13 cellular contexts compared by ENCODE assay signal in genomic region chr17:78122221-78122990, GRCh38. TPM values are rescaled to one million over a fixed set of nuclear protein-coding genes. Genes with fewer than 3 reads are reported as not detected.
A peak's percentile ranks its signal among the peaks of the same experiment; 100 is the strongest.
DNase-seq lines count a peak whose midpoint lies in the region; ATAC-seq and TF ChIP-seq lines count a peak whose summit lies in the region.
"Had no signal": no experiment of that assay in that cellular context is flagged by ENCODE, and none has a peak within 500 bp of the region (broad histone marks: within the 10 kb centered on the region; RNA-seq: fewer than 3 reads in every experiment).

No MANE protein-coding gene starts in this region.

- H3K9me3 Mint-ChIP-seq in activated naive CD8-positive, alpha-beta T cell treated with anti-CD3 and anti-CD28 coated beads, Interleukin-2, amount 10 ng/mL, durations not matched to agents 7 days and 5 days, result no peaks in the 10 kb centered on the region

- TF ChIP-seq CTCF in KMS-11 (conservative IDR thresholded peaks at IDR 0.05; ENCODE audit: low read depth, low read length) (no peak), spleen (IDR thresholded peaks at IDR 0.05 in 8 of 11, conservative IDR thresholded peaks at IDR 0.05 in 3 of 11) (no peak), breast epithelium (IDR thresholded peaks at IDR 0.05) (no peak)

- peak overlapping the region; percentile 93 for H3K4me3 Mint-ChIP-seq in activated naive CD8-positive, alpha-beta T cell treated with anti-CD3 and anti-CD28 coated beads, Interleukin-2, amount 10 ng/mL, durations not matched to agents 7 days and 5 days

- H3K4me1 ChIP-seq in KMS-11 (ENCODE audit: low read depth, poor library complexity, severe bottlenecking), result peaks cover 60% of the 10 kb centered on the region
- peaks cover 59 to 100% (median 88%) of the 10 kb centered on the region in 6 donors for H3K4me1 ChIP-seq in spleen
- no peaks in the 10 kb centered on the region for H3K4me1 ChIP-seq in breast epithelium

- H4K20me1 ChIP-seq in KMS-11 (ENCODE audit: insufficient read depth), result no peaks in the 10 kb centered on the region

- peaks cover 15% of the 10 kb centered on the region; the same call in 1 of the 2 replicates for H3K79me2 ChIP-seq in KMS-11 (ENCODE audit: insufficient read depth, low read depth)

- H3K27me3 Mint-ChIP-seq in activated naive CD8-positive, alpha-beta T cell treated with anti-CD3 and anti-CD28 coated beads, Interleukin-2, amount 10 ng/mL, durations not matched to agents 7 days and 5 days, result no peaks in the 10 kb centered on the region

- WGBS in spleen, 5 donors, result 74 to 81% (median 79%) methylated on average over 19 to 25 of the region's 25 CpGs

- H3K4me3 ChIP-seq in KMS-11 (IDR thresholded peaks at IDR 0.05; ENCODE audit: insufficient read depth, low read depth, low read length), result no peak overlapping the region
- H3K4me3 ChIP-seq in spleen, result peak overlapping the region in 6 of 8 donors; percentile 22 to 53 (median 28)
- H3K4me3 ChIP-seq in breast epithelium, result no peak overlapping the region
- H3K4me3 ChIP-seq: coronary artery had no signal

- H3K9me3 ChIP-seq in spleen (no peaks in the 10 kb centered on the region), breast epithelium (no peaks in the 10 kb centered on the region)

- peak overlapping the region; percentile 96 for H3K27ac Mint-ChIP-seq in activated naive CD8-positive, alpha-beta T cell treated with anti-CD3 and anti-CD28 coated beads, Interleukin-2, amount 10 ng/mL, durations not matched to agents 7 days and 5 days

- H3K36me3 ChIP-seq in KMS-11 (ENCODE audit: insufficient read depth), result no peaks in the 10 kb centered on the region
- H3K36me3 ChIP-seq in spleen, result peaks cover 0 to 94% (median 81%) of the 10 kb centered on the region in 6 donors
- H3K36me3 ChIP-seq in breast epithelium, result peaks cover 3% of the 10 kb centered on the region

- H3K9ac ChIP-seq in KMS-11, result peak overlapping the region; percentile 60; the same call in 1 of the 2 replicates

- H3K27me3 ChIP-seq in KMS-11 (ENCODE audit: insufficient read depth, low read depth) (no peaks in the 10 kb centered on the region), spleen (replicated peaks in 1 of 7) (no peaks in the 10 kb centered on the region), breast epithelium (no peaks in the 10 kb centered on the region)

- no peak overlapping the region for H2AFZ ChIP-seq in KMS-11 (ENCODE audit: low read depth)

- POLR2A ChIA-PET in activated naive CD8-positive, alpha-beta T cell treated with anti-CD3 and anti-CD28 coated beads, Interleukin-2, amount 10 ng/mL, durations not matched to agents 7 days and 5 days (lab: Charles Lee), result interaction anchor here (0.6 to 13.9 kb wide), 4 partner anchors 7 to 164 kb away, joined by 3 to 380 read pairs (median 28); partner anchors contain the start of genes TMC6, TMC8 and TNRC6C

- TF ChIP-seq POLR2A in spleen (IDR thresholded peaks at IDR 0.05) (no peak), breast epithelium (IDR thresholded peaks at IDR 0.05) (no peak)

- intact Hi-C loops in spleen (cut with DNase I; ENCODE audit: low total_unique reads), result no loop called here
- intact Hi-C loops in breast epithelium (cut with DNase I; ENCODE audit: low total_unique reads), result no loop called here

- DNase-seq in activated naive CD4-positive, alpha-beta T cell treated with Interleukin-2 at 50 U/mL for 16 hours, result peak; percentile 20
- no peak for DNase-seq in activated naive CD4-positive, alpha-beta T cell treated with anti-CD3 and anti-CD28 coated beads, Interleukin-2, amount 50 U/mL, for 16 hours
- DNase-seq in activated naive CD8-positive, alpha-beta T cell treated with anti-CD3 and anti-CD28 coated beads, Interleukin-2, amount 10 ng/mL, durations not matched to agents 7 days and 5 days, result peak; percentile 56
- DNase-seq in spleen, result peak; percentile 78
- no peak for DNase-seq in breast epithelium (ENCODE audit: low spot score in 2 of 2)
- no peak for DNase-seq in NCI-H2196 (lab: John Stamatoyannopoulos, UW; ENCODE audit: unreplicated experiment)
- no peak for DNase-seq in AG20443 (ENCODE audit: low spot score)
- DNase-seq: mesendoderm; NCI-H1417; NCI-H526 treated with DMSO at 0.1 percent for 48 hours; stimulated activated CD8-positive, alpha-beta memory T cell treated with anti-CD3 and anti-CD28 coated beads, Interleukin-4, amount 100 ng/mL, for 48 hours had no signal

- H3K4me2 ChIP-seq in KMS-11, result peak overlapping the region; percentile 99

- ATAC-seq in activated naive CD8-positive, alpha-beta T cell treated with anti-CD3 and anti-CD28 coated beads, Interleukin-2, amount 10 ng/mL, durations not matched to agents 7 days and 5 days (ENCODE audit: low read depth), result no peak

- peaks cover 47% of the 10 kb centered on the region for H3K4me1 Mint-ChIP-seq in activated naive CD8-positive, alpha-beta T cell treated with anti-CD3 and anti-CD28 coated beads, Interleukin-2, amount 10 ng/mL, durations not matched to agents 7 days and 5 days

- H3K27ac ChIP-seq in KMS-11 (peak overlapping the region; percentile 80), spleen (peak overlapping the region; percentile 45 to 97 (median 86)), breast epithelium (no peak overlapping the region)
- H3K27ac ChIP-seq: coronary artery had no signal

- peaks cover 50% of the 10 kb centered on the region for H3K36me3 Mint-ChIP-seq in activated naive CD8-positive, alpha-beta T cell treated with anti-CD3 and anti-CD28 coated beads, Interleukin-2, amount 10 ng/mL, durations not matched to agents 7 days and 5 days

RNA-seq across cellular contexts. Expression of gene TMC6, which starts 6.1 kb away (rescaled TPM):
- 100 to 1,000 TPM; 638 to 646 TPM for total RNA-seq in activated naive CD8-positive, alpha-beta T cell treated with anti-CD3 and anti-CD28 coated beads, Interleukin-2, amount 10 ng/mL, durations not matched to agents 7 days and 5 days
- total RNA-seq in spleen (100 to 1,000 TPM; 169 to 425 (median 354) TPM), breast epithelium (10 to 100 TPM; 18.6 to 45.9 (median 28.4) TPM)
- 100 to 1,000 TPM; 132 to 269 (median 252) TPM for polyA plus RNA-seq in spleen

RNA-seq across cellular contexts. Expression of gene TMC8, which starts 8.2 kb away (rescaled TPM):
- total RNA-seq in activated naive CD8-positive, alpha-beta T cell treated with anti-CD3 and anti-CD28 coated beads, Interleukin-2, amount 10 ng/mL, durations not matched to agents 7 days and 5 days, result 100 to 1,000 TPM; 336 to 340 TPM
- total RNA-seq in spleen, result 100 to 1,000 TPM; 116 to 222 (median 205) TPM
- polyA plus RNA-seq in spleen, result 100 to 1,000 TPM; 103 to 191 (median 158) TPM
- 1 to 10 TPM; 4.2 to 9.9 (median 8.8) TPM for total RNA-seq in breast epithelium

RNA-seq across cellular contexts. Expression of gene C17orf99, which starts 23.8 kb away (rescaled TPM):
- total RNA-seq in activated naive CD8-positive, alpha-beta T cell treated with anti-CD3 and anti-CD28 coated beads, Interleukin-2, amount 10 ng/mL, durations not matched to agents 7 days and 5 days, result not detected
- total RNA-seq in spleen, result 1 to 10 TPM in 2 of 7 donors, under 1 TPM in 2, not detected in 3; 0.19 to 3.0 (median 0.95) TPM
- polyA plus RNA-seq in spleen, result under 1 TPM in 2 of 3 donors, not detected in 1; 0.46 TPM
- total RNA-seq in breast epithelium, result not detected

RNA-seq across cellular contexts. Expression of gene SYNGR2, which starts 46.0 kb away (rescaled TPM):
- 10 to 100 TPM; 43.2 to 50.5 TPM for total RNA-seq in activated naive CD8-positive, alpha-beta T cell treated with anti-CD3 and anti-CD28 coated beads, Interleukin-2, amount 10 ng/mL, durations not matched to agents 7 days and 5 days
- 100 to 1,000 TPM; 107 to 179 (median 137) TPM for total RNA-seq in spleen
- polyA plus RNA-seq in spleen, result 100 to 1,000 TPM; 152 to 201 (median 170) TPM
- total RNA-seq in breast epithelium, result 10 to 100 TPM; 37.8 to 69.5 (median 64.2) TPM

Comparison
In these comparisons a context has a peak if more than half of its experiments do, and no peak if none do; other contexts are left out.
1. DNase-seq: peak in activated naive CD4-positive, alpha-beta T cell treated with Interleukin-2 at 50 U/mL for 16 hours (single experiment), activated naive CD8-positive, alpha-beta T cell treated with anti-CD3 and anti-CD28 coated beads, Interleukin-2, amount 10 ng/mL, durations not matched to agents 7 days and 5 days (single experiment) and spleen (single experiment); none in activated naive CD4-positive, alpha-beta T cell treated with anti-CD3 and anti-CD28 coated beads, Interleukin-2, amount 50 U/mL, for 16 hours (single experiment), breast epithelium (0 of 2), NCI-H2196 (single experiment) and AG20443 (single experiment).
2. H3K27ac ChIP-seq: peak in KMS-11 (single experiment) and spleen (8 of 8); none in breast epithelium (0 of 2).
3. H3K4me3 ChIP-seq: peak in spleen (6 of 8); none in KMS-11 (single experiment) and breast epithelium (0 of 3).
4. RNA of gene TMC8, which starts 8.2 kb away (total RNA-seq): 336 to 340 TPM in activated naive CD8-positive, alpha-beta T cell treated with anti-CD3 and anti-CD28 coated beads, Interleukin-2, amount 10 ng/mL, durations not matched to agents 7 days and 5 days and 116 to 222 TPM in spleen; 4.2 to 9.9 TPM in breast epithelium; every median in the first group is over 10 times any median in the second.